In genomic region chr10:70776455-70777005, GRCh38 we compare ENCODE assay signal across 1 cellular context.
TF ChIP-seq lines count a peak whose summit lies in the region.

No MANE protein-coding gene starts in this region.

TF ChIP-seq in H1, 55 proteins besides CTCF, POLR2A, EP300 and RAD21:
- TF ChIP-seq BACH1 (IDR thresholded peaks at IDR 0.05; ENCODE audit: low read length) (no peak), CHD7 (IDR thresholded peaks at IDR 0.05; ENCODE audit: insufficient replicate concordance, low read length) (no peak), GABPA (IDR thresholded peaks at IDR 0.05; ENCODE audit: borderline replicate concordance, insufficient read depth, low read length) (no peak), SP4 (IDR thresholded peaks at IDR 0.05; ENCODE audit: low read length) (no peak), JUND (IDR thresholded peaks at IDR 0.05; ENCODE audit: low read length) (no peak), TAF1 (IDR thresholded peaks at IDR 0.05; ENCODE audit: low read depth, low read length) (no peak), POLR2AphosphoS5 (IDR thresholded peaks at IDR 0.05; ENCODE audit: low read depth, low read length) (no peak), GTF2F1 (IDR thresholded peaks at IDR 0.05; ENCODE audit: borderline replicate concordance, low read depth, low read length) (no peak), MAX (IDR thresholded peaks at IDR 0.05) (no peak), USF2 (IDR thresholded peaks at IDR 0.05; ENCODE audit: low read length) (no peak), CBX8 (IDR thresholded peaks at IDR 0.05; ENCODE audit: borderline replicate concordance, low read depth, low read length) (no peak), SIX5 (IDR thresholded peaks at IDR 0.05; ENCODE audit: low read depth, low read length) (no peak), ATF3 (IDR thresholded peaks at IDR 0.05; ENCODE audit: insufficient read depth, low read depth, low read length) (no peak), PHF8 (conservative IDR thresholded peaks at IDR 0.05; ENCODE audit: low read depth, low read length) (no peak), SIRT6 (IDR thresholded peaks at IDR 0.05; ENCODE audit: low read length) (no peak), HDAC2 (IDR thresholded peaks at IDR 0.05; ENCODE audit: borderline replicate concordance in 1 of 2, low read depth in 2 of 2, low read length in 2 of 2) (no peak), CEBPB (IDR thresholded peaks at IDR 0.05; ENCODE audit: low read depth, low read length) (no peak), SRF (IDR thresholded peaks at IDR 0.05; ENCODE audit: low read depth, low read length) (no peak)
